Comparison of ENCODE assay signal across 33 cellular contexts in genomic region chr4:157590679-157591078, GRCh38.
"Had no signal": no experiment of that assay in that cellular context is flagged by ENCODE, and none has a peak within 500 bp of the region (broad histone marks: within the 10 kb centered on the region; RNA-seq: fewer than 3 reads in every experiment).

No MANE protein-coding gene starts in this region.

- H3K4me3 Mint-ChIP-seq: activated CD4-positive, alpha-beta memory T cell treated with anti-CD3 and anti-CD28 coated beads for 36 hours; activated CD4-positive, alpha-beta T cell treated with anti-CD3 and anti-CD28 coated beads for 36 hours; activated CD4-positive, alpha-beta T cell treated with anti-CD3 and anti-CD28 coated beads, Interleukin-2, amount 10 ng/mL, durations not matched to agents 24 days and 14 days; activated CD8-positive, alpha-beta memory T cell treated with anti-CD3 and anti-CD28 coated beads, Interleukin-2, amount 10 ng/mL, durations not matched to agents 7 days and 5 days; activated CD8-positive, alpha-beta T cell treated with anti-CD3 and anti-CD28 coated beads, Interleukin-2, amount 10 ng/mL, durations not matched to agents 7 days and 5 days; activated naive CD4-positive, alpha-beta T cell treated with anti-CD3 and anti-CD28 coated beads, Interleukin-2, amount 10 ng/mL, durations not matched to agents 7 days and 5 days; activated naive CD8-positive, alpha-beta T cell treated with anti-CD3 and anti-CD28 coated beads, Interleukin-2, amount 10 ng/mL, durations not matched to agents 7 days and 5 days; activated T-cell treated with anti-CD3 and anti-CD28 coated beads, Interleukin-2, amount 50 U/mL, for 24 hours; activated T-cell treated with anti-CD3 and anti-CD28 coated beads, Interleukin-2, amount 50 U/mL, for 72 hours; central memory CD8-positive, alpha-beta T cell; dendritic cell treated with granulocyte-macrophage colony-stimulating factor and Interleukin-4, amounts not matched to agents 40 ng/mL and 50 ng/mL, for 4 days; T-helper 17 cell; T-helper 2 cell treated with Interferon-gamma antibody and Interleukin-4, amounts not matched to agents 5 μg/mL and 100 μg/mL, for 36 hours had no signal

- H3K27me3 Mint-ChIP-seq: activated CD4-positive, alpha-beta memory T cell treated with anti-CD3 and anti-CD28 coated beads for 36 hours; activated CD4-positive, alpha-beta T cell treated with anti-CD3 and anti-CD28 coated beads for 36 hours; activated CD4-positive, alpha-beta T cell treated with anti-CD3 and anti-CD28 coated beads, Interleukin-2, amount 10 ng/mL, durations not matched to agents 24 days and 14 days; activated CD8-positive, alpha-beta memory T cell treated with anti-CD3 and anti-CD28 coated beads, Interleukin-2, amount 10 ng/mL, durations not matched to agents 7 days and 5 days; activated naive CD4-positive, alpha-beta T cell treated with anti-CD3 and anti-CD28 coated beads, Interleukin-2, amount 10 ng/mL, durations not matched to agents 7 days and 5 days; activated naive CD8-positive, alpha-beta T cell treated with anti-CD3 and anti-CD28 coated beads, Interleukin-2, amount 10 ng/mL, durations not matched to agents 7 days and 5 days; activated T-cell treated with anti-CD3 and anti-CD28 coated beads, Interleukin-2, amount 50 U/mL, for 24 hours; central memory CD8-positive, alpha-beta T cell; dendritic cell treated with granulocyte-macrophage colony-stimulating factor and Interleukin-4, amounts not matched to agents 40 ng/mL and 50 ng/mL, for 4 days; T-helper 17 cell had no signal

- H3K9me3 ChIP-seq: ascending aorta, esophagus squamous epithelium, gastroesophageal sphincter had no signal

- H3K4me3 ChIP-seq: ascending aorta, coronary artery, dorsolateral prefrontal cortex, esophagus squamous epithelium, gastroesophageal sphincter, heart right ventricle had no signal

- H3K27me3 ChIP-seq: ascending aorta, brain microvascular endothelial cell, dorsolateral prefrontal cortex, esophagus squamous epithelium, gastroesophageal sphincter, heart right ventricle had no signal

- H3K36me3 ChIP-seq: ascending aorta, brain microvascular endothelial cell, esophagus squamous epithelium, gastroesophageal sphincter, heart right ventricle had no signal

- H3K27ac Mint-ChIP-seq: activated CD4-positive, alpha-beta memory T cell treated with anti-CD3 and anti-CD28 coated beads for 36 hours; activated CD4-positive, alpha-beta T cell treated with anti-CD3 and anti-CD28 coated beads for 36 hours; activated CD4-positive, alpha-beta T cell treated with anti-CD3 and anti-CD28 coated beads, Interleukin-2, amount 10 ng/mL, durations not matched to agents 24 days and 14 days; activated CD8-positive, alpha-beta memory T cell treated with anti-CD3 and anti-CD28 coated beads, Interleukin-2, amount 10 ng/mL, durations not matched to agents 7 days and 5 days; activated CD8-positive, alpha-beta T cell treated with anti-CD3 and anti-CD28 coated beads, Interleukin-2, amount 10 ng/mL, durations not matched to agents 7 days and 5 days; activated naive CD4-positive, alpha-beta T cell treated with anti-CD3 and anti-CD28 coated beads, Interleukin-2, amount 10 ng/mL, durations not matched to agents 7 days and 5 days; activated naive CD4-positive, alpha-beta T cell treated with anti-CD3 and anti-CD28 coated beads, Interleukin-2, amount 50 U/mL, for 72 hours; activated naive CD8-positive, alpha-beta T cell treated with anti-CD3 and anti-CD28 coated beads, Interleukin-2, amount 10 ng/mL, durations not matched to agents 7 days and 5 days; activated T-cell treated with anti-CD3 and anti-CD28 coated beads, Interleukin-2, amount 50 U/mL, for 24 hours; activated T-cell treated with anti-CD3 and anti-CD28 coated beads, Interleukin-2, amount 50 U/mL, for 72 hours; dendritic cell treated with granulocyte-macrophage colony-stimulating factor and Interleukin-4, amounts not matched to agents 40 ng/mL and 50 ng/mL, for 4 days; T-helper 17 cell; T-helper 2 cell treated with Interferon-gamma antibody and Interleukin-4, amounts not matched to agents 5 μg/mL and 100 μg/mL, for 36 hours had no signal

- ATAC-seq: activated CD4-positive, alpha-beta T cell treated with anti-CD3 and anti-CD28 coated beads for 36 hours; activated CD8-positive, alpha-beta memory T cell treated with anti-CD3 and anti-CD28 coated beads, Interleukin-2, amount 10 ng/mL, durations not matched to agents 7 days and 5 days; activated CD8-positive, alpha-beta T cell treated with anti-CD3 and anti-CD28 coated beads, Interleukin-2, amount 10 ng/mL, durations not matched to agents 7 days and 5 days; activated naive CD4-positive, alpha-beta T cell treated with anti-CD3 and anti-CD28 coated beads, Interleukin-2, amount 50 U/mL, for 72 hours; activated T-cell treated with anti-CD3 and anti-CD28 coated beads, Interleukin-2, amount 50 U/mL, for 72 hours; gastroesophageal sphincter; heart right ventricle; T-helper 17 cell had no signal

- H3K4me1 Mint-ChIP-seq: activated CD4-positive, alpha-beta T cell treated with anti-CD3 and anti-CD28 coated beads for 36 hours; activated CD4-positive, alpha-beta T cell treated with anti-CD3 and anti-CD28 coated beads, Interleukin-2, amount 10 ng/mL, durations not matched to agents 24 days and 14 days; activated CD8-positive, alpha-beta memory T cell treated with anti-CD3 and anti-CD28 coated beads, Interleukin-2, amount 10 ng/mL, durations not matched to agents 7 days and 5 days; activated naive CD4-positive, alpha-beta T cell treated with anti-CD3 and anti-CD28 coated beads, Interleukin-2, amount 10 ng/mL, durations not matched to agents 7 days and 5 days; activated naive CD8-positive, alpha-beta T cell treated with anti-CD3 and anti-CD28 coated beads, Interleukin-2, amount 10 ng/mL, durations not matched to agents 7 days and 5 days; central memory CD8-positive, alpha-beta T cell; T-helper 17 cell had no signal

- DNase-seq: activated CD4-positive, alpha-beta memory T cell treated with anti-CD3 and anti-CD28 coated beads for 36 hours; activated CD4-positive, alpha-beta T cell treated with anti-CD3 and anti-CD28 coated beads for 36 hours; activated CD4-positive, alpha-beta T cell treated with anti-CD3 and anti-CD28 coated beads, Interleukin-2, amount 10 ng/mL, durations not matched to agents 24 days and 14 days; activated CD4-positive, CD25-positive, alpha-beta regulatory T cell; activated CD4-positive, CD25-positive, alpha-beta regulatory T cell treated with anti-CD3 and anti-CD28 coated beads, Interleukin-2, amount 50 U/mL, for 72 hours; activated CD8-positive, alpha-beta memory T cell treated with anti-CD3 and anti-CD28 coated beads, Interleukin-2, amount 10 ng/mL, durations not matched to agents 7 days and 5 days; activated CD8-positive, alpha-beta memory T cell treated with anti-CD3 and anti-CD28 coated beads, Interleukin-2, amount 50 U/mL, for 4 hours; activated CD8-positive, alpha-beta T cell treated with anti-CD3 and anti-CD28 coated beads, Interleukin-2, amount 10 ng/mL, durations not matched to agents 7 days and 5 days; activated gamma-delta T cell; activated naive CD4-positive, alpha-beta T cell; activated naive CD4-positive, alpha-beta T cell treated with anti-CD3 and anti-CD28 coated beads, Interleukin-2, amount 10 ng/mL, durations not matched to agents 7 days and 5 days; activated naive CD8-positive, alpha-beta T cell treated with anti-CD3 and anti-CD28 coated beads, Interleukin-2, amount 10 ng/mL, durations not matched to agents 7 days and 5 days; activated T-cell treated with anti-CD3 and anti-CD28 coated beads for 4 hours; activated T-cell treated with anti-CD3 and anti-CD28 coated beads, Interleukin-2, amount 50 U/mL, for 24 hours; activated T-cell treated with anti-CD3 and anti-CD28 coated beads, Interleukin-2, amount 50 U/mL, for 72 hours; brain microvascular endothelial cell; dorsolateral prefrontal cortex; effector memory CD4-positive, alpha-beta T cell; esophagus squamous epithelium; foreskin melanocyte; heart right ventricle; T-helper 1 cell; T-helper 17 cell; T1000 had no signal

- H3K27ac ChIP-seq: ascending aorta, brain microvascular endothelial cell, coronary artery, dorsolateral prefrontal cortex, epithelial cell of prostate, esophagus squamous epithelium, gastroesophageal sphincter, heart right ventricle had no signal

- H3K9me3 Mint-ChIP-seq: activated CD4-positive, alpha-beta T cell treated with anti-CD3 and anti-CD28 coated beads, Interleukin-2, amount 10 ng/mL, durations not matched to agents 24 days and 14 days; activated naive CD4-positive, alpha-beta T cell treated with anti-CD3 and anti-CD28 coated beads, Interleukin-2, amount 10 ng/mL, durations not matched to agents 7 days and 5 days; activated naive CD8-positive, alpha-beta T cell treated with anti-CD3 and anti-CD28 coated beads, Interleukin-2, amount 10 ng/mL, durations not matched to agents 7 days and 5 days; dendritic cell treated with granulocyte-macrophage colony-stimulating factor and Interleukin-4, amounts not matched to agents 40 ng/mL and 50 ng/mL, for 4 days; T-helper 2 cell treated with Interferon-gamma antibody and Interleukin-4, amounts not matched to agents 5 μg/mL and 100 μg/mL, for 36 hours had no signal

- H3K36me3 Mint-ChIP-seq: activated CD4-positive, alpha-beta memory T cell treated with anti-CD3 and anti-CD28 coated beads for 36 hours; activated CD8-positive, alpha-beta memory T cell treated with anti-CD3 and anti-CD28 coated beads, Interleukin-2, amount 10 ng/mL, durations not matched to agents 7 days and 5 days; activated naive CD4-positive, alpha-beta T cell treated with anti-CD3 and anti-CD28 coated beads, Interleukin-2, amount 10 ng/mL, durations not matched to agents 7 days and 5 days; activated naive CD4-positive, alpha-beta T cell treated with anti-CD3 and anti-CD28 coated beads, Interleukin-2, amount 50 U/mL, for 72 hours; activated naive CD8-positive, alpha-beta T cell treated with anti-CD3 and anti-CD28 coated beads, Interleukin-2, amount 10 ng/mL, durations not matched to agents 7 days and 5 days had no signal

- H3K4me1 ChIP-seq: ascending aorta, esophagus squamous epithelium, gastroesophageal sphincter, heart right ventricle had no signal

- FAIRE-seq: bronchial epithelial cell had no signal
